1 cellular context compared by ENCODE assay signal in genomic region chr9:88660611-88661010, GRCh38.
TF ChIP-seq lines count a peak whose summit lies in the region.

No MANE protein-coding gene starts in this region.

TF ChIP-seq in Ishikawa, 13 proteins besides CTCF, POLR2A, EP300 and RAD21 (continued from another document):
- no peak for TF ChIP-seq REST (IDR thresholded peaks at IDR 0.05; ENCODE audit: low read depth)
TF ChIP-seq in Ishikawa: peak in this region for 0.
